8 cellular contexts compared by ENCODE assay signal in the genomic region with DNA sequence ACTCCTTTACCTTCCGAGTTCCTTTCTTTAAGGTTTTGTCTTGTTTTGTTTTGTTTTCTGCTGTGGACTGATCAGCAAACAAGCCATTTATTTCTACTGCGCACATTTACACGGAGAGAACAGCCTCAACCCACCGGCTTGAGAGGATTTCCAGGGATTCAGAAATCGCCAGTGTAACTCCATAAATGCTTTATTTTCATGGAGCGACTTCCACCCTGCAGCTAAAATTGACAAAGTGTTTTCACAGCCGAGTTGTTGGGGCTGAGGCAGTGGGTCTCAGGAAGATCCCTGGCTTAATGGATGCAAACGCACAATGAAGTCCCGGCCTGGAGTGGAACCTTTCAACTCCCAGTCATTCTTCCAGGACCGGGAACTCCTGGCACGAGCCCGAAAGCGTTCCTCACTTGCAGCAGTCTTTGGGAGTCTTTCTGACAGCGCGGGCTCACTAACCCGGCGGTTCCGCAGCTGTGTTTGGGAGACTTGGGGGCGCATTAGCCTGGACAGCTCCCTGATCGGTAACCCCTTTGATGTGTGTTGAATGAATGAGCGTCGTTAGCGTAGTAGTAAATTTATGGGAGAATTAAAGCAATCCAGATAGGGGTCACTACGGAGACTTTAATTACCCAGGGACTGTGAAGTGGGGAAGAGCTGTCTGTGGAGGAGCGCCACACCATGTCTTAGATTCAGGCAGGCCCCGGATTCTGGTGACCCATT. TPM values are rescaled to one million over a fixed set of nuclear protein-coding genes. Genes with fewer than 3 reads are reported as not detected.
A peak's percentile ranks its signal among the peaks of the same experiment; 100 is the strongest.
DNase-seq lines count a peak whose midpoint lies in the region; ATAC-seq lines count a peak whose summit lies in the region.

No MANE protein-coding gene starts in this region.

- H3K9me3 ChIP-seq in neuron (ENCODE audit: low read length), result no peaks in the 10 kb centered on the region

- no peaks in the 10 kb centered on the region for H3K36me3 ChIP-seq in neuron (ENCODE audit: insufficient read depth, low read length)

- peaks cover 19% of the 10 kb centered on the region for H3K4me1 Mint-ChIP-seq in activated T-cell treated with anti-CD3 and anti-CD28 coated beads, Interleukin-2, amount 50 U/mL, for 4 hours (ENCODE audit: low read depth)

- H3K4me1 ChIP-seq in neuron (ENCODE audit: insufficient read depth, low read length), result peaks cover 10% of the 10 kb centered on the region

- H3K36me3 Mint-ChIP-seq in activated T-cell treated with anti-CD3 and anti-CD28 coated beads, Interleukin-2, amount 50 U/mL, for 4 hours (ENCODE audit: insufficient read depth), result no peaks in the 10 kb centered on the region

- ATAC-seq in activated T-cell treated with anti-CD3 and anti-CD28 coated beads, Interleukin-2, amount 50 U/mL, for 4 hours, result no peak
- ATAC-seq in GM19463 (IDR thresholded peaks at IDR 0.05; ENCODE audit: unreplicated experiment) (no peak), GM21737 (IDR thresholded peaks at IDR 0.05; ENCODE audit: unreplicated experiment) (no peak)

- peak overlapping the region; percentile 68 for H2AFZ ChIP-seq in neuron (ENCODE audit: low read depth, low read length)

- peaks cover 11% of the 10 kb centered on the region for H3K9me3 Mint-ChIP-seq in activated T-cell treated with anti-CD3 and anti-CD28 coated beads, Interleukin-2, amount 50 U/mL, for 4 hours

- H3K27me3 Mint-ChIP-seq in activated T-cell treated with anti-CD3 and anti-CD28 coated beads, Interleukin-2, amount 50 U/mL, for 4 hours (ENCODE audit: low read depth), result peaks cover 58% of the 10 kb centered on the region

- H3K4me3 ChIP-seq in neuron (ENCODE audit: low read length), result peak overlapping the region; percentile 43

- H3K4me3 Mint-ChIP-seq in activated T-cell treated with anti-CD3 and anti-CD28 coated beads, Interleukin-2, amount 50 U/mL, for 4 hours, result peak overlapping the region; percentile 8

- H3K27me3 ChIP-seq in neuron (ENCODE audit: insufficient read depth, low read length), result peaks cover 41% of the 10 kb centered on the region

- DNase-seq in activated T-cell treated with anti-CD3 and anti-CD28 coated beads, Interleukin-2, amount 50 U/mL, for 4 hours, result no peak
- DNase-seq in activated T-cell treated with anti-CD3 and anti-CD28 coated beads for 4 hours (no peak), RKO (ENCODE audit: low spot score) (peak; percentile 32), fibroblast of peridontal ligament (ENCODE audit: extremely low read depth) (peak; percentile 4), NCI-H128 (lab: John Stamatoyannopoulos, UW; ENCODE audit: unreplicated experiment) (no peak)

RNA-seq across cellular contexts. Expression of gene MYRIP, which starts 0.8 kb away (rescaled TPM):
- not detected for total RNA-seq in activated T-cell treated with anti-CD3 and anti-CD28 coated beads, Interleukin-2, amount 50 U/mL, for 4 hours

Comparison
In these comparisons a context has a peak if more than half of its experiments do, and no peak if none do; other contexts are left out.
1. DNase-seq: peak in RKO (single experiment) and fibroblast of peridontal ligament (single experiment); none in activated T-cell treated with anti-CD3 and anti-CD28 coated beads, Interleukin-2, amount 50 U/mL, for 4 hours (single experiment), activated T-cell treated with anti-CD3 and anti-CD28 coated beads for 4 hours (single experiment) and NCI-H128 (single experiment).